ENCODE assay signal across 15 cellular contexts in the genomic region with DNA sequence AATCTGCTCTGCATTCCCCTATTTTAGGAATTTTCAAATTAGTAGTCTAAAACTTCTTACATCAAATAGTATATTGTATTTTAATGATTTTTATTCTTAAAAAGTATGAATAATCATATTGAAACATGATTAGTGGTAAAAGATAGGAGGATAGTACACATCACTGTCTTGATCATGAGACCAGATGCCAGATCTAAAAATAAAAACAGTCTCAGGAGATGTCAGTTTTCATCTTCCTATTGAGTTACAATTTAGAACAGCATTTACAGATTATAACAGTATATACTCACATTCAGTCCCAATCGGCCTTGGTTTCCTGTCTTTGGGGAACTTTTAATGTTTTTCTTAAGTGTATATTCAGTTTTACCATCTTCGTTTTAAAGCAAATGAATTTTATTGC.
"Had no signal": no experiment of that assay in that cellular context is flagged by ENCODE, and none has a peak within 500 bp of the region (broad histone marks: within the 10 kb centered on the region; RNA-seq: fewer than 3 reads in every experiment).

No MANE protein-coding gene starts in this region.

- H3K4me1 ChIP-seq: ascending aorta, parathyroid adenoma, tibial artery had no signal

- H3K36me3 ChIP-seq: uterus had no signal

- H3K9me3 Mint-ChIP-seq: activated B cell treated with CpG ODN at 0.5 μM for 24 hours; activated CD4-positive, alpha-beta memory T cell treated with anti-CD3 and anti-CD28 coated beads for 36 hours; central memory CD8-positive, alpha-beta T cell; nephron had no signal

- H3K79me2 ChIP-seq: parathyroid adenoma had no signal

- H3K27me3 Mint-ChIP-seq: activated B cell treated with CpG ODN at 0.5 μM for 24 hours; activated CD4-positive, alpha-beta memory T cell treated with anti-CD3 and anti-CD28 coated beads for 36 hours; central memory CD8-positive, alpha-beta T cell had no signal

- DNase-seq: activated B cell treated with CpG ODN at 0.5 μM for 24 hours; activated CD4-positive, alpha-beta memory T cell treated with anti-CD3 and anti-CD28 coated beads for 36 hours; activated T-cell treated with anti-CD3 and anti-CD28 coated beads for 4 hours; cortex of kidney; stimulated activated CD4-positive, alpha-beta T cell treated with anti-CD3 and anti-CD28 coated beads, Interleukin-12 subunit alpha, Interleukin-12 subunit beta, amount 100 ng/mL, for 4 hours; stimulated activated CD4-positive, alpha-beta T cell treated with anti-CD3 and anti-CD28 coated beads, Interleukin-1b, Interleukin-23, amount 100 ng/mL, for 48 hours; stimulated activated CD8-positive, alpha-beta memory T cell treated with anti-CD3 and anti-CD28 coated beads, Interleukin-4, amount 100 ng/mL, for 48 hours; stimulated activated naive CD4-positive, alpha-beta T cell treated with Interleukin-2 at 50 U/mL for 16 hours; T-helper 9 cell; tibial artery had no signal

- H2AFZ ChIP-seq: parathyroid adenoma had no signal

- H3K4me3 ChIP-seq: ascending aorta, tibial artery, uterus had no signal

- H3K4me1 Mint-ChIP-seq: activated B cell treated with CpG ODN at 0.5 μM for 24 hours had no signal

- H3K4me3 Mint-ChIP-seq: activated B cell treated with CpG ODN at 0.5 μM for 24 hours; activated CD4-positive, alpha-beta memory T cell treated with anti-CD3 and anti-CD28 coated beads for 36 hours; central memory CD8-positive, alpha-beta T cell; nephron had no signal

- H3K9ac ChIP-seq: parathyroid adenoma had no signal

- H3K27ac Mint-ChIP-seq: activated B cell treated with CpG ODN at 0.5 μM for 24 hours; activated CD4-positive, alpha-beta memory T cell treated with anti-CD3 and anti-CD28 coated beads for 36 hours had no signal

- H3K27ac ChIP-seq: ascending aorta, parathyroid adenoma had no signal

- H3K9me3 ChIP-seq: ascending aorta, tibial artery, uterus had no signal

- H3K27me3 ChIP-seq: ascending aorta, tibial artery, uterus had no signal
